In genomic region chr12:53180270-53180930, GRCh38 we compare ENCODE assay signal across 1 cellular context.
TF ChIP-seq lines count a peak whose summit lies in the region.

TSS of gene CSAD (minus strand) at chr12:53180925. CDS start at chr12:53173470, 7,455 bp downstream.
TSS of gene ZNF740 (plus strand) at chr12:53180722. CDS start at chr12:53181984, 1,262 bp downstream.

TF ChIP-seq in HepG2, 621 proteins besides CTCF, POLR2A, EP300 and RAD21 (continued from another document and continues in another):
- TF ChIP-seq IRF2 (CRISPR knock-in tag; IDR thresholded peaks at IDR 0.05) (peak; percentile 79; the same call in 1 of the 2 replicates), ZNF777 (CRISPR knock-in tag; IDR thresholded peaks at IDR 0.05) (peak; percentile 63; the same call in 1 of the 2 replicates), ZNF709 (CRISPR knock-in tag; IDR thresholded peaks at IDR 0.05) (no peak), FOXP1 (IDR thresholded peaks at IDR 0.05) (no peak), FOXP1 (CRISPR knock-in tag; IDR thresholded peaks at IDR 0.05) (peak; percentile 66; the same call in 1 of the 2 replicates), ZNF724P (CRISPR knock-in tag; IDR thresholded peaks at IDR 0.05; ENCODE audit: borderline replicate concordance) (no peak), NR2F6 (IDR thresholded peaks at IDR 0.05) (no peak), NR2F6 (CRISPR knock-in tag; IDR thresholded peaks at IDR 0.05) (peak; percentile 40; the same call in 1 of the 2 replicates), MBNL3 (CRISPR knock-in tag; conservative IDR thresholded peaks at IDR 0.05) (no peak), YEATS4 (CRISPR knock-in tag; IDR thresholded peaks at IDR 0.05; ENCODE audit: borderline replicate concordance) (peak; percentile 87), RARG (CRISPR knock-in tag; IDR thresholded peaks at IDR 0.05; ENCODE audit: low read depth) (0 out of 2 replicates have a peak, but pooled peaks have one; percentile 42), ZNF160 (CRISPR knock-in tag; IDR thresholded peaks at IDR 0.05) (0 out of 2 replicates have a peak, but pooled peaks have one; percentile 53), HNF1A (IDR thresholded peaks at IDR 0.05; ENCODE audit: low read depth) (no peak), HNF1A (CRISPR knock-in tag; IDR thresholded peaks at IDR 0.05; ENCODE audit: borderline replicate concordance) (peak; percentile 41; the same call in 1 of the 2 replicates), ZNF263 (CRISPR knock-in tag; IDR thresholded peaks at IDR 0.05) (peak; percentile 95), ZNF619 (CRISPR knock-in tag; IDR thresholded peaks at IDR 0.05) (0 out of 2 replicates have a peak, but pooled peaks have one; percentile 34), HMGXB3 (CRISPR knock-in tag; IDR thresholded peaks at IDR 0.05; ENCODE audit: borderline replicate concordance) (no peak), ZNF354B (CRISPR knock-in tag; IDR thresholded peaks at IDR 0.05) (no peak), ATAD3A (CRISPR knock-in tag; IDR thresholded peaks at IDR 0.05) (no peak), MTF1 (CRISPR knock-in tag; IDR thresholded peaks at IDR 0.05) (no peak), ZFYVE20 (CRISPR knock-in tag; IDR thresholded peaks at IDR 0.05; ENCODE audit: borderline replicate concordance, low read depth) (no peak), ZNF563 (CRISPR knock-in tag; IDR thresholded peaks at IDR 0.05) (peak; percentile 69), KLF12 (CRISPR knock-in tag; IDR thresholded peaks at IDR 0.05; ENCODE audit: borderline replicate concordance) (no peak; the same call in 1 of the 2 replicates), AHDC1 (CRISPR knock-in tag; IDR thresholded peaks at IDR 0.05; ENCODE audit: borderline replicate concordance) (no peak), ZNF704 (CRISPR knock-in tag; IDR thresholded peaks at IDR 0.05; ENCODE audit: borderline replicate concordance) (no peak), FOXJ3 (CRISPR knock-in tag; IDR thresholded peaks at IDR 0.05; ENCODE audit: borderline replicate concordance) (no peak), ZNF547 (CRISPR knock-in tag; IDR thresholded peaks at IDR 0.05) (peak; percentile 10; the same call in 1 of the 2 replicates), GLMP (CRISPR knock-in tag; IDR thresholded peaks at IDR 0.05; ENCODE audit: borderline replicate concordance) (no peak), RBM22 (optimal IDR thresholded peaks at IDR 0.05; ENCODE audit: low read length) (no peak), KDM1A (CRISPR knock-in tag; IDR thresholded peaks at IDR 0.05) (no peak), FOXK2 (IDR thresholded peaks at IDR 0.05) (peak; percentile 85), ZNF567 (CRISPR knock-in tag; IDR thresholded peaks at IDR 0.05; ENCODE audit: borderline replicate concordance) (no peak), PRPF4 (IDR thresholded peaks at IDR 0.05; ENCODE audit: low read depth, low read length, poor library complexity, severe bottlenecking) (peak; percentile 78), ZNF607 (CRISPR knock-in tag; IDR thresholded peaks at IDR 0.05; ENCODE audit: borderline replicate concordance) (peak; percentile 84)
- TF ChIP-seq, protein P1, sequence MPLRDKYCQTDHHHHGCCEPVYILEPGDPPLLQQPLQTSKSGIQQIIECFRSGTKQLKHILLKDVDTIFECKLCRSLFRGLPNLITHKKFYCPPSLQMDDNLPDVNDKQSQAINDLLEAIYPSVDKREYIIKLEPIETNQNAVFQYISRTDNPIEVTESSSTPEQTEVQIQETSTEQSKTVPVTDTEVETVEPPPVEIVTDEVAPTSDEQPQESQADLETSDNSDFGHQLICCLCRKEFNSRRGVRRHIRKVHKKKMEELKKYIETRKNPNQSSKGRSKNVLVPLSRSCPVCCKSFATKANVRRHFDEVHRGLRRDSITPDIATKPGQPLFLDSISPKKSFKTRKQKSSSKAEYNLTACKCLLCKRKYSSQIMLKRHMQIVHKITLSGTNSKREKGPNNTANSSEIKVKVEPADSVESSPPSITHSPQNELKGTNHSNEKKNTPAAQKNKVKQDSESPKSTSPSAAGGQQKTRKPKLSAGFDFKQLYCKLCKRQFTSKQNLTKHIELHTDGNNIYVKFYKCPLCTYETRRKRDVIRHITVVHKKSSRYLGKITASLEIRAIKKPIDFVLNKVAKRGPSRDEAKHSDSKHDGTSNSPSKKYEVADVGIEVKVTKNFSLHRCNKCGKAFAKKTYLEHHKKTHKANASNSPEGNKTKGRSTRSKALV (CRISPR knock-in tag; IDR thresholded peaks at IDR 0.05): no peak
- TF ChIP-seq, protein P2, sequence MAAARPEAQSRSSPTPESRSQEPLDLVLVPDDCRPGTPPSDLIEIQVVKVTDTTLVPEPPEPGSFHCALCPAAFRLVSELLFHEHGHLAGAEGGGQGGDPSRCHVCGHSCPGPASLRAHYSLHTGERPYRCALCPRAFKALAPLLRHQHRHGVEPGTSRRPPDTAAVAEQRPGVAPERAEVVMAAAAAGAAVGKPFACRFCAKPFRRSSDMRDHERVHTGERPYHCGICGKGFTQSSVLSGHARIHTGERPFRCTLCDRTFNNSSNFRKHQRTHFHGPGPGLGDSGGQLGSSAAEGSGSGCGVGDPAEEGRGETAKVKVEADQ (CRISPR knock-in tag; IDR thresholded peaks at IDR 0.05; ENCODE audit: borderline replicate concordance): peak; percentile 66; the same call in 1 of the 2 replicates
- TF ChIP-seq, protein P3, sequence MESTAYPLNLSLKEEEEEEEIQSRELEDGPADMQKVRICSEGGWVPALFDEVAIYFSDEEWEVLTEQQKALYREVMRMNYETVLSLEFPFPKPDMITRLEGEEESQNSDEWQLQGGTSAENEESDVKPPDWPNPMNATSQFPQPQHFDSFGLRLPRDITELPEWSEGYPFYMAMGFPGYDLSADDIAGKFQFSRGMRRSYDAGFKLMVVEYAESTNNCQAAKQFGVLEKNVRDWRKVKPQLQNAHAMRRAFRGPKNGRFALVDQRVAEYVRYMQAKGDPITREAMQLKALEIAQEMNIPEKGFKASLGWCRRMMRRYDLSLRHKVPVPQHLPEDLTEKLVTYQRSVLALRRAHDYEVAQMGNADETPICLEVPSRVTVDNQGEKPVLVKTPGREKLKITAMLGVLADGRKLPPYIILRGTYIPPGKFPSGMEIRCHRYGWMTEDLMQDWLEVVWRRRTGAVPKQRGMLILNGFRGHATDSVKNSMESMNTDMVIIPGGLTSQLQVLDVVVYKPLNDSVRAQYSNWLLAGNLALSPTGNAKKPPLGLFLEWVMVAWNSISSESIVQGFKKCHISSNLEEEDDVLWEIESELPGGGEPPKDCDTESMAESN (CRISPR knock-in tag; conservative IDR thresholded peaks at IDR 0.05): no peak
- TF ChIP-seq, protein P4, sequence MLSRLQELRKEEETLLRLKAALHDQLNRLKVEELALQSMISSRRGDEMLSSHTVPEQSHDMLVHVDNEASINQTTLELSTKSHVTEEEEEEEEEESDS (CRISPR knock-in tag; IDR thresholded peaks at IDR 0.05; ENCODE audit: borderline replicate concordance): peak; percentile 56; the same call in 1 of the 2 replicates
